Comparison of ENCODE assay signal across 9 cellular contexts in the genomic region with DNA sequence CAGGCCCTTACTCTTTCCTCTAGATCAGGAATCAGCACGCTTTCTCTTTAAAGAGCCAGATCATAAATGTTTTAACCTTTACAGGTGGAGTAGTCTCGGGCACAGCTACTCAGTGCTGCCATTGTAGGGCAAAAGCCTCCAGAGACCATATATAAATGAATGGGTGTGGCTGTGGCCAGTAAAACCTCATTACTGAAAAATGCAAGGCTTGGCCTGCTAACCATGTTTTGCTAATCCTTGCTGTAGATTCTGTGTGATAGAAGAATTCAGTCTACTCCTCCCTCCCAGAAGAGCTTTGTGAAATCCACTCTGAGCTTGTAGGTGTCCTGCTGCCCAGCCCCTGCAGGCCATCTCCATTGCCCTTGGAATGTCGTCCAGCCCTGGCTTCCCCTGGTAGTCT. TPM values are rescaled to one million over a fixed set of nuclear protein-coding genes. Genes with fewer than 3 reads are reported as not detected.
DNase-seq lines count a peak whose midpoint lies in the region; ATAC-seq, FAIRE-seq and TF ChIP-seq lines count a peak whose summit lies in the region.
"Had no signal": no experiment of that assay in that cellular context is flagged by ENCODE, and none has a peak within 500 bp of the region (broad histone marks: within the 10 kb centered on the region; RNA-seq: fewer than 3 reads in every experiment).

No MANE protein-coding gene starts in this region.

- no peak overlapping the region for H3K9ac ChIP-seq in kidney (ENCODE audit: low read length in 2 of 2)

- no peaks in the 10 kb centered on the region for H3K27me3 Mint-ChIP-seq in activated naive CD4-positive, alpha-beta T cell treated with anti-CD3 and anti-CD28 coated beads, Interleukin-2, amount 10 ng/mL, durations not matched to agents 7 days and 5 days

- H3K4me3 ChIP-seq in kidney (ENCODE audit: low read length in 2 of 2) (no peak overlapping the region), urinary bladder (ENCODE audit: low read depth, low read length) (no peak overlapping the region)

- H3K4me1 ChIP-seq in kidney (ENCODE audit: control insufficient read depth in 1 of 2, insufficient read depth in 1 of 2, low read depth in 1 of 2, low read length in 2 of 2): no peaks in the 10 kb centered on the region
- no peaks in the 10 kb centered on the region for H3K4me1 ChIP-seq in urinary bladder (ENCODE audit: insufficient read depth)

- peaks cover 36 to 40% of the 10 kb centered on the region in 2 donors for H3K36me3 Mint-ChIP-seq in activated naive CD4-positive, alpha-beta T cell treated with anti-CD3 and anti-CD28 coated beads, Interleukin-2, amount 50 U/mL, for 72 hours
- peaks cover 62% of the 10 kb centered on the region for H3K36me3 Mint-ChIP-seq in activated naive CD4-positive, alpha-beta T cell treated with anti-CD3 and anti-CD28 coated beads, Interleukin-2, amount 10 ng/mL, durations not matched to agents 7 days and 5 days

- no peaks in the 10 kb centered on the region for H3K9me3 ChIP-seq in kidney (ENCODE audit: control insufficient read depth in 1 of 2, low read length in 2 of 2)

- no peaks in the 10 kb centered on the region for H3K4me1 Mint-ChIP-seq in activated naive CD4-positive, alpha-beta T cell treated with anti-CD3 and anti-CD28 coated beads, Interleukin-2, amount 10 ng/mL, durations not matched to agents 7 days and 5 days

- H3K9me3 Mint-ChIP-seq in activated naive CD4-positive, alpha-beta T cell treated with anti-CD3 and anti-CD28 coated beads, Interleukin-2, amount 50 U/mL, for 72 hours: no peaks in the 10 kb centered on the region
- no peaks in the 10 kb centered on the region for H3K9me3 Mint-ChIP-seq in activated naive CD4-positive, alpha-beta T cell treated with anti-CD3 and anti-CD28 coated beads, Interleukin-2, amount 10 ng/mL, durations not matched to agents 7 days and 5 days

- no peak for ATAC-seq in activated naive CD4-positive, alpha-beta T cell treated with anti-CD3 and anti-CD28 coated beads, Interleukin-2, amount 50 U/mL, for 72 hours
- ATAC-seq in GM21737 (IDR thresholded peaks at IDR 0.05; ENCODE audit: unreplicated experiment): no peak
- no peak for ATAC-seq in Right ventricle myocardium superior (ENCODE audit: poor library complexity)

- WGBS in urinary bladder: 71% methylated on average over 3 of the region's 3 CpGs

- no peak overlapping the region for H3K4me3 Mint-ChIP-seq in activated naive CD4-positive, alpha-beta T cell treated with anti-CD3 and anti-CD28 coated beads, Interleukin-2, amount 10 ng/mL, durations not matched to agents 7 days and 5 days

- intact Hi-C loops in kidney (cut with DNase I): no loop called here
- intact Hi-C loops in Right ventricle myocardium superior (cut with DNase I): no loop called here

- TF ChIP-seq CTCF in kidney (IDR thresholded peaks at IDR 0.05; ENCODE audit: borderline replicate concordance, extremely low read depth, insufficient read depth): no peak

- FAIRE-seq in kidney (lab: Jason Lieb, UNC): no peak

- H3K27ac Mint-ChIP-seq in activated naive CD4-positive, alpha-beta T cell treated with anti-CD3 and anti-CD28 coated beads, Interleukin-2, amount 50 U/mL, for 72 hours: peak overlapping the region; percentile 50 to 63
- H3K27ac Mint-ChIP-seq in activated naive CD4-positive, alpha-beta T cell treated with anti-CD3 and anti-CD28 coated beads, Interleukin-2, amount 10 ng/mL, durations not matched to agents 7 days and 5 days: no peak overlapping the region

- CTCF ChIA-PET in activated naive CD4-positive, alpha-beta T cell treated with anti-CD3 and anti-CD28 coated beads, Interleukin-2, amount 10 ng/mL, durations not matched to agents 7 days and 5 days (lab: Charles Lee): no interaction called here

- H3K27ac ChIP-seq in kidney (ENCODE audit: low read depth in 2 of 2, low read length in 2 of 2): no peak overlapping the region
- peak overlapping the region; percentile 68 for H3K27ac ChIP-seq in urinary bladder (ENCODE audit: low read depth)

- H3K36me3 ChIP-seq in kidney (ENCODE audit: control insufficient read depth in 1 of 2, insufficient read depth in 2 of 2, low read length in 2 of 2) (peaks cover 73 to 77% of the 10 kb centered on the region in 2 donors), urinary bladder (ENCODE audit: insufficient read depth) (peaks cover 12% of the 10 kb centered on the region)

- no peak for DNase-seq in activated naive CD4-positive, alpha-beta T cell treated with anti-CD3 and anti-CD28 coated beads, Interleukin-2, amount 50 U/mL, for 72 hours (ENCODE audit: low spot score in 2 of 2)
- no peak for DNase-seq in activated naive CD4-positive, alpha-beta T cell treated with anti-CD3 and anti-CD28 coated beads, Interleukin-2, amount 10 ng/mL, durations not matched to agents 7 days and 5 days
- DNase-seq in amniotic epithelial cell (ENCODE audit: low read depth): peak; percentile 87
- DNase-seq in kidney: peak; percentile 18
- DNase-seq in dermis blood vessel endothelial cell: no peak
- no peak for DNase-seq in Right ventricle myocardium superior
- DNase-seq: activated CD4-positive, alpha-beta T cell treated with anti-CD3 and anti-CD28 coated beads for 4 hours had no signal

RNA-seq across cellular contexts. Expression of a gene that starts 58.1 kb away (rescaled TPM):
- total RNA-seq in activated naive CD4-positive, alpha-beta T cell treated with anti-CD3 and anti-CD28 coated beads, Interleukin-2, amount 50 U/mL, for 72 hours: 1,000 to 10,000 TPM in 1 of 2 donors, 100 to 1,000 TPM in 1; 992 to 1,009 TPM
- total RNA-seq in kidney: 409 TPM
- 455 TPM for polyA plus RNA-seq in kidney (ENCODE audit: insufficient read depth, low read depth, low replicate concordance)
- total RNA-seq in urinary bladder: 242 TPM
- polyA plus RNA-seq in urinary bladder: 287 TPM
- total RNA-seq in dermis blood vessel endothelial cell: 663 and 684 TPM in 2 replicates
- 483 TPM for total RNA-seq in Right ventricle myocardium superior

Comparison
In these comparisons a context has a peak if more than half of its experiments do, and no peak if none do; other contexts are left out.
1. DNase-seq: peak in amniotic epithelial cell (single experiment) and kidney (single experiment); none in activated naive CD4-positive, alpha-beta T cell treated with anti-CD3 and anti-CD28 coated beads, Interleukin-2, amount 50 U/mL, for 72 hours (0 of 2), activated naive CD4-positive, alpha-beta T cell treated with anti-CD3 and anti-CD28 coated beads, Interleukin-2, amount 10 ng/mL, durations not matched to agents 7 days and 5 days (single experiment), dermis blood vessel endothelial cell (single experiment) and Right ventricle myocardium superior (single experiment).